28 cellular contexts compared by ENCODE assay signal in the genomic region with DNA sequence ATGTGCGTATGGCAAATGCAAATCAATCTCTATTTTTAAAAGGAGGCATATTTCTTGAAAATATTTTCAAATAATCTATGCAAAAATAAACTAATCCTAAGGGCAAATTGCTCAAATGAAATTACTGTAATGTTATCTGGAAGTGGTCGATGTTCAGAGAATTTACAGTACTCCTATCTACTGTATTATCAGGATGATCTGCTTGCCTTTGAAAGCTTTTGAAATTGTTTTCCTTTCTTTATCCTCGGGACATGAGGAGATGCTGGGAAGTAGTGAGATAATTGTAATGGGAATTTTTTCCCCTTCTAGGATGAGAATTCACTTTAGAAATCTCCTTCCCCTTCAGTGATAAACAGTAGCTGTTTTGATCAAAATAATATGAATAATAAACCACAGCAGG.
"Had no signal": no experiment of that assay in that cellular context is flagged by ENCODE, and none has a peak within 500 bp of the region (broad histone marks: within the 10 kb centered on the region; RNA-seq: fewer than 3 reads in every experiment).

No MANE protein-coding gene starts in this region.

- H3K27ac ChIP-seq: coronary artery, esophagus muscularis mucosa, foreskin keratinocyte, gastroesophageal sphincter, heart left ventricle, hepatocyte, left lung, neutrophil, pancreas, right lobe of liver, stomach, thyroid gland, vagina had no signal

- H3K4me2 ChIP-seq: hepatocyte had no signal

- H3K4me1 Mint-ChIP-seq: natural killer cell; stimulated activated effector memory CD8-positive, alpha-beta T cell treated with anti-CD3 and anti-CD28 coated beads, Interleukin-12 subunit alpha, Interleukin-12 subunit beta, amount 100 ng/mL, for 72 hours had no signal

- FAIRE-seq: endothelial cell of umbilical vein, islet of Langerhans, pancreas, small intestine had no signal

- ATAC-seq: foreskin keratinocyte; gastroesophageal sphincter; heart left ventricle; left cardiac atrium; left lung; natural killer cell; pancreas; right lobe of liver; stimulated activated effector memory CD8-positive, alpha-beta T cell treated with anti-CD3 and anti-CD28 coated beads, Interleukin-12 subunit alpha, Interleukin-12 subunit beta, amount 100 ng/mL, for 72 hours had no signal

- H3K4me3 ChIP-seq: coronary artery, esophagus muscularis mucosa, gastroesophageal sphincter, heart left ventricle, hepatocyte, left lung, pancreas, right lobe of liver, stomach, thyroid gland, vagina had no signal

- H2AFZ ChIP-seq: hepatocyte had no signal

- H3K27ac Mint-ChIP-seq: natural killer cell; stimulated activated effector memory CD8-positive, alpha-beta T cell treated with anti-CD3 and anti-CD28 coated beads, Interleukin-12 subunit alpha, Interleukin-12 subunit beta, amount 100 ng/mL, for 72 hours had no signal

- H3K27me3 ChIP-seq: esophagus muscularis mucosa, foreskin keratinocyte, gastroesophageal sphincter, heart left ventricle, hepatocyte, left lung, neutrophil, pancreas, right lobe of liver, stomach, thyroid gland, vagina had no signal

- H3K79me2 ChIP-seq: hepatocyte had no signal

- H3K4me1 ChIP-seq: esophagus muscularis mucosa, foreskin keratinocyte, gastroesophageal sphincter, heart left ventricle, left lung, pancreas, right lobe of liver, stomach, thyroid gland, vagina had no signal

- H3K4me3 Mint-ChIP-seq: natural killer cell; stimulated activated effector memory CD8-positive, alpha-beta T cell treated with anti-CD3 and anti-CD28 coated beads, Interleukin-12 subunit alpha, Interleukin-12 subunit beta, amount 100 ng/mL, for 72 hours had no signal

- H3K36me3 ChIP-seq: esophagus muscularis mucosa, gastroesophageal sphincter, heart left ventricle, left lung, neutrophil, pancreas, right lobe of liver, stomach, thyroid gland, vagina had no signal

- H3K9me3 ChIP-seq: esophagus muscularis mucosa, gastroesophageal sphincter, heart left ventricle, left lung, neutrophil, pancreas, right lobe of liver, stomach, thyroid gland, vagina had no signal

- DNase-seq: dermis blood vessel endothelial cell; effector memory CD4-positive, alpha-beta T cell; foreskin keratinocyte; heart left ventricle; left cardiac atrium; left lung; mesenchymal stem cell; natural killer cell; pancreas; retina; right lobe of liver; small intestine; stimulated activated CD4-positive, alpha-beta T cell treated with anti-CD3 and anti-CD28 coated beads, Interleukin-12 subunit alpha, Interleukin-12 subunit beta, amount 100 ng/mL, for 4 hours; stimulated activated CD4-positive, alpha-beta T cell treated with anti-CD3 and anti-CD28 coated beads, Interleukin-1b, Interleukin-23, amount 100 ng/mL, for 48 hours; stimulated activated CD4-positive, alpha-beta T cell treated with anti-CD3 and anti-CD28 coated beads, Interleukin-4, amount 100 ng/mL, for 1 hour; stimulated activated naive CD4-positive, alpha-beta T cell treated with Interleukin-2 at 50 U/mL for 16 hours; stomach; thyroid gland; trophoblast cell had no signal

- H3K36me3 Mint-ChIP-seq: stimulated activated effector memory CD8-positive, alpha-beta T cell treated with anti-CD3 and anti-CD28 coated beads, Interleukin-12 subunit alpha, Interleukin-12 subunit beta, amount 100 ng/mL, for 72 hours had no signal
